In the genomic region with DNA sequence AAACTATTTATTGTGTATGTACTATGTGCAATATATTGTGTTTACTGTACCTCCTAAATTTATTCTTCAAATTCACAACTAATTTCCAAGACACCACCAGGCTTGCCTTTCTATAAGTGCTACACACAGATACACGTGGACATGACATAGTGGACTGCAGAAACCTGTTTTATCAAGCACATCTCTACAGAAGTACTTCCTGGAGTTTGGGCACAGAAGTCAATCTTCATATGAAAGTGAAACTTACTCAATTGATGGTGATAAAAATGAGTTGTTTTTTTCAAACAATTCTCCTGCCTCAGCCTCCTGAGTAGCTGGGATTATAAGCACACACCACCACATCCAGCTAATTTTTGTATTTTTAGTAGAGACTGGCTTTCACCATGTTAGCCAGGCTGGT, we compare ENCODE assay signal across 1 cellular context.
TF ChIP-seq lines count a peak whose summit lies in the region.

No MANE protein-coding gene starts in this region.

TF ChIP-seq in GM12878, 131 proteins besides CTCF, POLR2A, EP300 and RAD21 (continued from another document):
- no peak for TF ChIP-seq MEF2B (IDR thresholded peaks at IDR 0.05; ENCODE audit: partially characterized antibody, poor library complexity, severe bottlenecking)
- no peak for TF ChIP-seq SPI1 (IDR thresholded peaks at IDR 0.05; ENCODE audit: borderline replicate concordance, insufficient read depth, low read depth, low read length)
- no peak for TF ChIP-seq ASH2L (IDR thresholded peaks at IDR 0.05; ENCODE audit: borderline replicate concordance, low read depth)
- TF ChIP-seq RBBP5 (conservative IDR thresholded peaks at IDR 0.05) = no peak
- no peak for TF ChIP-seq EED (IDR thresholded peaks at IDR 0.05; ENCODE audit: low read depth)
- TF ChIP-seq BHLHE40 (IDR thresholded peaks at IDR 0.05; ENCODE audit: borderline replicate concordance in 1 of 2, low read depth in 2 of 2, low read length in 1 of 2) = no peak
- no peak for TF ChIP-seq SUPT20H (IDR thresholded peaks at IDR 0.05; ENCODE audit: borderline replicate concordance, control insufficient read depth, low read depth, low read length)
- no peak for TF ChIP-seq MEF2A (IDR thresholded peaks at IDR 0.05; ENCODE audit: insufficient read depth, low read depth, low read length)
- no peak for TF ChIP-seq TCF3 (IDR thresholded peaks at IDR 0.05; ENCODE audit: borderline replicate concordance, insufficient read depth, low read depth, low read length)
- no peak for TF ChIP-seq YY1 (IDR thresholded peaks at IDR 0.05; ENCODE audit: low read depth, low read length)
